Comparison of ENCODE assay signal across 9 cellular contexts in genomic region chrX:37910186-37910585, GRCh38.
"Had no signal": no experiment of that assay in that cellular context is flagged by ENCODE, and none has a peak within 500 bp of the region (broad histone marks: within the 10 kb centered on the region; RNA-seq: fewer than 3 reads in every experiment).

No MANE protein-coding gene starts in this region.

- ATAC-seq: HCT116, HepG2 had no signal

- H3K4me1 Mint-ChIP-seq: IgD-negative memory B cell had no signal

- H3K36me3 ChIP-seq: HAP-1 had no signal

- H3K9ac ChIP-seq: GM23248 had no signal

- H3K27ac Mint-ChIP-seq: IgD-negative memory B cell had no signal

- H3K4me1 ChIP-seq: HAP-1 had no signal

- H3K9me3 Mint-ChIP-seq: IgD-negative memory B cell had no signal

- FAIRE-seq: HepG2 had no signal

- H3K4me3 Mint-ChIP-seq: IgD-negative memory B cell had no signal

- H3K9me3 ChIP-seq: HAP-1 had no signal

- H3K27ac ChIP-seq: GM23248, HL-60 had no signal

- H2AFZ ChIP-seq: GM23248 had no signal

- DNase-seq: GM23248, GOT3, H7, KBM-7 had no signal

- H3K4me3 ChIP-seq: GM23248, HAP-1 had no signal
